19 cellular contexts compared by ENCODE assay signal in the genomic region with DNA sequence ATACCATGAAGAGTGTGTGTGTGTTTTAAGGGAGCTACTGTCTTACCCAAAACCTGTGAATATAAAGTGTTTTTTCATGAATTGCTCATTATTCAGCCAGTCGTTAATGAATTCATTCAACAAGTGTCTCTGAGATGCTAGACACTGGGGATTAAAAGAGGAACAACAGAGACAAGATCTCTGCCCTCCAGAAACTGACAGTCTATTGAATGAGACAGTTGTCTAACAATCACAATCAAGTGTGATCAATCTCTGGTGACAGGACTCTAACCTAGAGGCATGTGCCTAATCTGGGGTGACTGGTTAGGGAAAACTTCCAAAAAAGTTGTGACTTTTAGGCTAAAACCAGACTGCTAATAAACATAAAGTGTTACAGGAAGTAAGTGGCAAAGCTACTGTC.
"Had no signal": no experiment of that assay in that cellular context is flagged by ENCODE, and none has a peak within 500 bp of the region (broad histone marks: within the 10 kb centered on the region; RNA-seq: fewer than 3 reads in every experiment).

No MANE protein-coding gene starts in this region.

- H3K27ac ChIP-seq: cardiac muscle cell, esophagus squamous epithelium, prostate gland, right atrium auricular region, skin epidermis, stomach, vagina had no signal

- DNase-seq: activated CD4-positive, alpha-beta memory T cell treated with anti-CD3 and anti-CD28 coated beads for 36 hours; activated CD4-positive, alpha-beta T cell treated with anti-CD3 and anti-CD28 coated beads for 4 hours; activated naive CD4-positive, alpha-beta T cell; activated naive CD8-positive, alpha-beta T cell treated with anti-CD3 and anti-CD28 coated beads for 36 hours; activated T-cell treated with anti-CD3 and anti-CD28 coated beads for 4 hours; amniotic stem cell; effector memory CD8-positive, alpha-beta T cell; esophagus squamous epithelium; mesendoderm; naive thymus-derived CD8-positive, alpha-beta T cell; stomach; trophoblast cell had no signal

- H3K4me3 Mint-ChIP-seq: activated CD4-positive, alpha-beta memory T cell treated with anti-CD3 and anti-CD28 coated beads for 36 hours; activated naive CD8-positive, alpha-beta T cell treated with anti-CD3 and anti-CD28 coated beads for 36 hours; effector memory CD8-positive, alpha-beta T cell; naive thymus-derived CD8-positive, alpha-beta T cell; WTC11 had no signal

- H3K4me1 Mint-ChIP-seq: WTC11 had no signal

- ATAC-seq: effector memory CD8-positive, alpha-beta T cell; naive thymus-derived CD8-positive, alpha-beta T cell; WTC11 had no signal

- H3K4me3 ChIP-seq: cardiac muscle cell, esophagus squamous epithelium, prostate gland, right atrium auricular region, skin epidermis, stomach, vagina had no signal

- H3K9me3 ChIP-seq: esophagus squamous epithelium, prostate gland, right atrium auricular region, vagina had no signal

- H3K36me3 Mint-ChIP-seq: activated CD4-positive, alpha-beta memory T cell treated with anti-CD3 and anti-CD28 coated beads for 36 hours; activated naive CD8-positive, alpha-beta T cell treated with anti-CD3 and anti-CD28 coated beads for 36 hours; naive thymus-derived CD8-positive, alpha-beta T cell had no signal

- H3K27me3 ChIP-seq: cardiac muscle cell, esophagus squamous epithelium, right atrium auricular region, stomach, vagina had no signal

- H3K9me3 Mint-ChIP-seq: activated naive CD8-positive, alpha-beta T cell treated with anti-CD3 and anti-CD28 coated beads for 36 hours; activated T-helper 17 cell treated with anti-CD3 and anti-CD28 coated beads, Interleukin-2, amount 50 U/mL, for 72 hours; effector memory CD8-positive, alpha-beta T cell; naive thymus-derived CD8-positive, alpha-beta T cell had no signal

- H3K27ac Mint-ChIP-seq: activated CD4-positive, alpha-beta memory T cell treated with anti-CD3 and anti-CD28 coated beads for 36 hours; activated naive CD8-positive, alpha-beta T cell treated with anti-CD3 and anti-CD28 coated beads for 36 hours; activated T-helper 17 cell treated with anti-CD3 and anti-CD28 coated beads, Interleukin-2, amount 50 U/mL, for 72 hours; effector memory CD8-positive, alpha-beta T cell; naive thymus-derived CD8-positive, alpha-beta T cell; WTC11 had no signal

- H3K27me3 Mint-ChIP-seq: activated naive CD8-positive, alpha-beta T cell treated with anti-CD3 and anti-CD28 coated beads for 36 hours; activated T-helper 17 cell treated with anti-CD3 and anti-CD28 coated beads, Interleukin-2, amount 50 U/mL, for 72 hours had no signal

- H3K36me3 ChIP-seq: cardiac muscle cell, esophagus squamous epithelium, prostate gland, right atrium auricular region, stomach, vagina had no signal

- H3K4me1 ChIP-seq: esophagus squamous epithelium, prostate gland, right atrium auricular region, stomach, vagina had no signal
